Comparison of ENCODE assay signal across 18 cellular contexts in genomic region chr3:51691021-51691420, GRCh38. TPM values are rescaled to one million over a fixed set of nuclear protein-coding genes. Genes with fewer than 3 reads are reported as not detected.
DNase-seq lines count a peak whose midpoint lies in the region; ATAC-seq and TF ChIP-seq lines count a peak whose summit lies in the region.
"Had no signal": no experiment of that assay in that cellular context is flagged by ENCODE, and none has a peak within 500 bp of the region (broad histone marks: within the 10 kb centered on the region; RNA-seq: fewer than 3 reads in every experiment).

No MANE protein-coding gene starts in this region.

- H3K4me1 Mint-ChIP-seq in T-helper 17 cell = peaks cover 41% of the 10 kb centered on the region

- H3K36me3 ChIP-seq in heart right ventricle (peaks cover 0 to 83% (median 10%) of the 10 kb centered on the region in 9 donors), gastrocnemius medialis (peaks cover 0 to 7% of the 10 kb centered on the region in 2 donors), suprapubic skin (peaks cover 71% of the 10 kb centered on the region)

- H3K4me1 ChIP-seq in heart right ventricle (peaks cover 20 to 60% (median 54%) of the 10 kb centered on the region in 9 donors), gastrocnemius medialis (peaks cover 21 to 26% of the 10 kb centered on the region in 2 donors), suprapubic skin (peaks cover 25% of the 10 kb centered on the region)

- H3K27me3 ChIP-seq in heart right ventricle = no peaks in the 10 kb centered on the region
- no peaks in the 10 kb centered on the region for H3K27me3 ChIP-seq in gastrocnemius medialis
- H3K27me3 ChIP-seq in suprapubic skin = no peaks in the 10 kb centered on the region

- in situ Hi-C loops in gastrocnemius medialis (cut with MboI; ENCODE audit: low sequenced_read_pairs in 4 of 4) = loop anchor here in 1 of 4 donors (25.0 kb wide), 1 partner anchor 304 kb away; the partner anchor contains the start of genes MANF and RBM15B

- ATAC-seq in heart right ventricle = no peak
- no peak for ATAC-seq in T-helper 17 cell
- ATAC-seq in gastrocnemius medialis = no peak
- no peak for ATAC-seq in GM21528 (IDR thresholded peaks at IDR 0.05; ENCODE audit: low FRiP score, unreplicated experiment)
- ATAC-seq: K562 had no signal

- TF ChIP-seq POLR2A in gastrocnemius medialis (IDR thresholded peaks at IDR 0.05) (no peak), suprapubic skin (IDR thresholded peaks at IDR 0.05) (no peak)

- H3K9me3 ChIP-seq in heart right ventricle (no peaks in the 10 kb centered on the region), T-helper 17 cell (ENCODE audit: control insufficient read depth, low read length, poor library complexity, severe bottlenecking) (no peaks in the 10 kb centered on the region), gastrocnemius medialis (no peaks in the 10 kb centered on the region), suprapubic skin (no peaks in the 10 kb centered on the region)

- peaks cover 5% of the 10 kb centered on the region for H3K36me3 Mint-ChIP-seq in T-helper 17 cell (ENCODE audit: low read depth)

- WGBS in heart right ventricle, 2 donors = 46 to 53% methylated on average over 5 of the region's 5 CpGs
- 40% methylated on average over 2 of the region's 5 CpGs for WGBS in suprapubic skin

- no peak overlapping the region for H3K4me3 Mint-ChIP-seq in T-helper 17 cell
- H3K4me3 Mint-ChIP-seq: GM23338 had no signal

- H3K4me3 ChIP-seq in heart right ventricle (no peak overlapping the region), gastrocnemius medialis (no peak overlapping the region), suprapubic skin (no peak overlapping the region)
- H3K4me3 ChIP-seq: GM23338, K562 had no signal

- no peak for TF ChIP-seq EP300 in suprapubic skin (IDR thresholded peaks at IDR 0.05)

- peak overlapping the region; percentile 75 for H3K27ac Mint-ChIP-seq in T-helper 17 cell
- H3K27ac Mint-ChIP-seq: GM23338 had no signal

- H3K27ac ChIP-seq in heart right ventricle (peak overlapping the region in 9 of 10 donors; percentile 44 to 69 (median 53)), gastrocnemius medialis (peak overlapping the region; percentile 2 to 43 (median 38)), suprapubic skin (no peak overlapping the region)

- DNase-seq in NCI-H1417 (lab: John Stamatoyannopoulos, UW) (peak in 2 of 3 experiments; percentile 53 to 73), NCI-H1417 treated with DMSO at 0.1 percent for 48 hours (lab: John Stamatoyannopoulos, UW) (no peak), heart right ventricle (no peak), cardiac septum (ENCODE audit: low spot score) (no peak), T-helper 17 cell (no peak), gastrocnemius medialis (no peak), suprapubic skin (ENCODE audit: low spot score in 2 of 2) (no peak)
- DNase-seq: 8988T; NCI-H2171 treated with DMSO at 0.1 percent for 48 hours; NCI-H524 treated with DMSO at 0.1 percent for 48 hours; NK-92 treated with Interleukin-12 subunit alpha and Interleukin-12 subunit beta, amount 100 ng/mL, for 24 hours; OCI-M1; RPMI8226 had no signal

- H3K27me3 Mint-ChIP-seq in T-helper 17 cell = no peaks in the 10 kb centered on the region

- intact Hi-C loops in heart right ventricle (cut with DNase I) = no loop called here
- intact Hi-C loops in cardiac septum (cut with DNase I) = no loop called here
- intact Hi-C loops in gastrocnemius medialis (cut with DNase I; ENCODE audit: low total_unique reads) = no loop called here

- TF ChIP-seq CTCF in heart right ventricle (IDR thresholded peaks at IDR 0.05) (no peak), gastrocnemius medialis (IDR thresholded peaks at IDR 0.05 in 4 of 5, conservative IDR thresholded peaks at IDR 0.05 in 1 of 5) (no peak), suprapubic skin (IDR thresholded peaks at IDR 0.05) (no peak)

RNA-seq across cellular contexts. Expression of gene GRM2, which starts 15.8 kb away (rescaled TPM):
- total RNA-seq in heart right ventricle (under 1 TPM in 9 of 10 donors, not detected in 1; 0.06 to 0.66 (median 0.39) TPM), cardiac septum (0.30 TPM), T-helper 17 cell (1 to 10 TPM; 2.2 to 2.9 TPM), gastrocnemius medialis (under 1 TPM in 2 of 4 donors, not detected in 2; 0.18 to 0.20 TPM), suprapubic skin (1 to 10 TPM; 1.9 to 7.3 (median 5.8) TPM)
- polyA plus RNA-seq in heart right ventricle = under 1 TPM; 0.04 to 0.37 TPM
- total RNA-seq: Daoy, K562, SK-MEL-5 had no signal
- polyA plus RNA-seq: K562 had no signal

RNA-seq across cellular contexts. Expression of gene TEX264, which starts 20.0 kb away (rescaled TPM):
- total RNA-seq in heart right ventricle (10 to 100 TPM; 28.4 to 50.1 (median 33.4) TPM), cardiac septum (28.8 TPM), T-helper 17 cell (10 to 100 TPM; 35.5 to 36.5 TPM), gastrocnemius medialis (10 to 100 TPM; 43.9 to 83.5 (median 54.3) TPM), suprapubic skin (100 to 1,000 TPM in 3 of 4 donors, 10 to 100 TPM in 1; 52.3 to 137 (median 129) TPM)
- polyA plus RNA-seq in heart right ventricle = 10 to 100 TPM; 66.7 to 87.0 TPM

Comparison
In these comparisons a context has a peak if more than half of its experiments do, and no peak if none do; other contexts are left out.
1. DNase-seq: peak in NCI-H1417 (2 of 3); none in NCI-H1417 treated with DMSO at 0.1 percent for 48 hours (single experiment), heart right ventricle (0 of 2), cardiac septum (single experiment), T-helper 17 cell (0 of 3), gastrocnemius medialis (0 of 2) and suprapubic skin (0 of 2).